1 cellular context compared by ENCODE assay signal in the genomic region with DNA sequence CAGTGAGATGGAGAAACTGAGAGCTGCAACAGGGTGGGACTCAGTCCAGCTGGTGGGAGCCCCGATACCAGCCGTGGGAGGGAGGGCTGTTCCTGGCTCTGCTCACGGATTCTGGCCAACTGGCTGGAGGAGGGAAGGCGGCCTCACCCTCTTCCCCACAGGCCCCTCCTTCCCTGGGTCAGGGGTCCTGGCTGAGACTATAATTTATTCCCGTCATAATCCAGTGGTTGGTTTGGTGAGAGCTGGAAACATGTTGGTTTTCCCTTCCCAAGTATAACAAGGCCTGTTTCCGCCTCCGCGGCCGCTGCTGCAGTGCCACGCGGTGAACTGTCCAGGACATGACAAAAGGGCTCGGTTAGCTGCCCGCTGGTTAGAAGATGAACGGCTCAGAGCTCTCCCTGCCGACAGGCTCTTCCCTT.
TF ChIP-seq lines count a peak whose summit lies in the region.

No MANE protein-coding gene starts in this region.

TF ChIP-seq in HepG2, 621 proteins besides CTCF, POLR2A, EP300 and RAD21 (continued from another document):
- TF ChIP-seq, protein P1, sequence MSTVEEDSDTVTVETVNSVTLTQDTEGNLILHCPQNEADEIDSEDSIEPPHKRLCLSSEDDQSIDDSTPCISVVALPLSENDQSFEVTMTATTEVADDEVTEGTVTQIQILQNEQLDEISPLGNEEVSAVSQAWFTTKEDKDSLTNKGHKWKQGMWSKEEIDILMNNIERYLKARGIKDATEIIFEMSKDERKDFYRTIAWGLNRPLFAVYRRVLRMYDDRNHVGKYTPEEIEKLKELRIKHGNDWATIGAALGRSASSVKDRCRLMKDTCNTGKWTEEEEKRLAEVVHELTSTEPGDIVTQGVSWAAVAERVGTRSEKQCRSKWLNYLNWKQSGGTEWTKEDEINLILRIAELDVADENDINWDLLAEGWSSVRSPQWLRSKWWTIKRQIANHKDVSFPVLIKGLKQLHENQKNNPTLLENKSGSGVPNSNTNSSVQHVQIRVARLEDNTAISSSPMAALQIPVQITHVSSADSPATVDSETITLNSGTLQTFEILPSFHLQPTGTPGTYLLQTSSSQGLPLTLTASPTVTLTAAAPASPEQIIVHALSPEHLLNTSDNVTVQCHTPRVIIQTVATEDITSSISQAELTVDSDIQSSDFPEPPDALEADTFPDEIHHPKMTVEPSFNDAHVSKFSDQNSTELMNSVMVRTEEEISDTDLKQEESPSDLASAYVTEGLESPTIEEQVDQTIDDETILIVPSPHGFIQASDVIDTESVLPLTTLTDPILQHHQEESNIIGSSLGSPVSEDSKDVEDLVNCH (CRISPR knock-in tag; IDR thresholded peaks at IDR 0.05), result no peak
- TF ChIP-seq AGO2 (optimal IDR thresholded peaks at IDR 0.05; ENCODE audit: low read depth, low read length), result peak; percentile 47
- TF ChIP-seq SALL2 (CRISPR knock-in tag; IDR thresholded peaks at IDR 0.05), result no peak
